In genomic region chr12:111997300-111997699, GRCh38 we compare ENCODE assay signal across 13 cellular contexts.
"Had no signal": no experiment of that assay in that cellular context is flagged by ENCODE, and none has a peak within 500 bp of the region (broad histone marks: within the 10 kb centered on the region; RNA-seq: fewer than 3 reads in every experiment).

No MANE protein-coding gene starts in this region.

- H3K9me3 ChIP-seq: adrenal gland, esophagus muscularis mucosa, ovary, sigmoid colon, spleen, stomach, testis had no signal

- H3K4me3 ChIP-seq: adrenal gland, cardiac muscle cell, esophagus muscularis mucosa, ovary, sigmoid colon, spleen, stomach, testis had no signal

- ATAC-seq: left colon had no signal

- DNase-seq: activated CD4-positive, alpha-beta T cell treated with anti-CD3 and anti-CD28 coated beads, Interleukin-2, amount 50 U/mL, for 48 hours; activated CD4-positive, CD25-positive, alpha-beta regulatory T cell treated with anti-CD3 and anti-CD28 coated beads, Interleukin-2, amount 50 U/mL, for 72 hours; activated naive CD4-positive, alpha-beta T cell; adrenal gland; left colon; ovary; sigmoid colon; spleen; stomach; T1000; testis had no signal

- H3K36me3 ChIP-seq: adrenal gland, cardiac muscle cell, ovary, spleen, stomach had no signal

- H3K27ac ChIP-seq: adrenal gland, cardiac muscle cell, esophagus muscularis mucosa, ovary, sigmoid colon, stomach, testis had no signal

- H3K4me1 ChIP-seq: sigmoid colon, testis had no signal

- H3K27me3 ChIP-seq: adrenal gland, cardiac muscle cell, esophagus muscularis mucosa, ovary, sigmoid colon, spleen, stomach, testis had no signal
